In genomic region chr12:106137456-106138278, GRCh38 we compare ENCODE assay signal across 8 cellular contexts. TPM values are rescaled to one million over a fixed set of nuclear protein-coding genes. Genes with fewer than 3 reads are reported as not detected.
DNase-seq lines count a peak whose midpoint lies in the region; ATAC-seq and TF ChIP-seq lines count a peak whose summit lies in the region.

No MANE protein-coding gene starts in this region.

- H3K23ac ChIP-seq in trophoblast cell (ENCODE audit: low read length), result no peak overlapping the region

- H3K79me2 ChIP-seq in trophoblast cell (ENCODE audit: control insufficient read depth, insufficient read depth, low read length, poor library complexity), result peaks cover 53% of the 10 kb centered on the region

- no peak overlapping the region for H3K27ac ChIP-seq in SJCRH30
- H3K27ac ChIP-seq in trophoblast cell (ENCODE audit: low read depth, low read length), result peak overlapping the region; percentile 100

- H3K27me3 ChIP-seq in SJCRH30 (no peaks in the 10 kb centered on the region), trophoblast cell (ENCODE audit: insufficient read depth, low read length) (no peaks in the 10 kb centered on the region)

- no CpG with 5 or more reads among the region's 15 CpGs for WGBS in trophoblast cell (ENCODE audit: extremely low coverage, insufficient coverage, insufficient read length)

- no peak for TF ChIP-seq CTCF in fibroblast of pulmonary artery (IDR thresholded peaks at IDR 0.05; ENCODE audit: low read length, missing control alignments)

- H2AK5ac ChIP-seq in trophoblast cell (ENCODE audit: low read length), result peak overlapping the region; percentile 37

- peak overlapping the region; percentile 90 for H3K9ac ChIP-seq in trophoblast cell (ENCODE audit: low read length)

- peak overlapping the region; percentile 81 for H4K12ac ChIP-seq in trophoblast cell (ENCODE audit: low read depth, low read length)

- peak overlapping the region; percentile 28 for H2AFZ ChIP-seq in trophoblast cell (ENCODE audit: insufficient read depth, low read length, poor library complexity)

- no peak overlapping the region for H2BK12ac ChIP-seq in trophoblast cell (ENCODE audit: low read length)

- H3K4me1 ChIP-seq in SJCRH30, result peaks cover 12% of the 10 kb centered on the region
- H3K4me1 ChIP-seq in trophoblast cell (ENCODE audit: control insufficient read depth in 1 of 2, insufficient read depth in 2 of 2, low read length in 2 of 2), result peaks cover 14 to 26% of the 10 kb centered on the region in 2 experiments

- peak overlapping the region; percentile 95 for H4K8ac ChIP-seq in trophoblast cell (ENCODE audit: low read depth, low read length)

- peak overlapping the region; percentile 91 for H3K4me2 ChIP-seq in trophoblast cell (ENCODE audit: low read length)

- H4K91ac ChIP-seq in trophoblast cell (ENCODE audit: low read depth, low read length), result peak overlapping the region; percentile 99

- peaks cover 48% of the 10 kb centered on the region for H3K79me1 ChIP-seq in trophoblast cell (ENCODE audit: low read length)

- H3K4ac ChIP-seq in trophoblast cell (ENCODE audit: low read depth, low read length), result peak overlapping the region; percentile 100

- H3K14ac ChIP-seq in trophoblast cell (ENCODE audit: low read length), result peak overlapping the region; percentile 99

- peak overlapping the region; percentile 100 for H2BK5ac ChIP-seq in trophoblast cell (ENCODE audit: low read depth, low read length, poor library complexity)

- no peaks in the 10 kb centered on the region for H3K9me3 ChIP-seq in SJCRH30 (replicated peaks)
- H3K9me3 ChIP-seq in trophoblast cell (ENCODE audit: insufficient read depth, low read depth, low read length), result no peaks in the 10 kb centered on the region

- no peaks in the 10 kb centered on the region for H3K36me3 ChIP-seq in SJCRH30
- H3K36me3 ChIP-seq in trophoblast cell (ENCODE audit: control insufficient read depth in 1 of 2, insufficient read depth in 2 of 2, low read length in 2 of 2), result peaks cover 2 to 5% of the 10 kb centered on the region in 2 experiments

- no peak for ATAC-seq in GM19324 (IDR thresholded peaks at IDR 0.05; ENCODE audit: low FRiP score, unreplicated experiment)
- ATAC-seq in esophagus mucosa, result no peak

- H3K4me3 ChIP-seq in SJCRH30, result peak overlapping the region; percentile 65
- H3K4me3 ChIP-seq in fibroblast of pulmonary artery (replicated peaks; ENCODE audit: low read depth, low read length), result peak overlapping the region; percentile 80
- H3K4me3 ChIP-seq in trophoblast cell (ENCODE audit: low read depth, low read length), result peak overlapping the region; percentile 98

- peak overlapping the region; percentile 100 for H3K18ac ChIP-seq in trophoblast cell (ENCODE audit: low read length)

- DNase-seq in DMS114 treated with DMSO at 0.1 percent for 48 hours (lab: John Stamatoyannopoulos, UW; ENCODE audit: unreplicated experiment) (peak; percentile 11), SJCRH30 (no peak), fibroblast of pulmonary artery (ENCODE audit: low read depth) (no peak), trophoblast cell (no peak), SHP77 (lab: John Stamatoyannopoulos, UW) (no peak)
- DNase-seq in stimulated activated CD4-positive, alpha-beta T cell treated with anti-CD3 and anti-CD28 coated beads, Interleukin-4, amount 100 ng/mL, for 24 hours, result no peak

- H2BK120ac ChIP-seq in trophoblast cell (ENCODE audit: insufficient read depth, low read length, poor library complexity), result peak overlapping the region; percentile 94

RNA-seq across cellular contexts. Expression of gene NUAK1, which starts 1.1 kb away (rescaled TPM):
- total RNA-seq in SJCRH30 (2014; rRNA removed; shearing (Covaris generic)), result 4.0 and 4.4 TPM in 2 replicates
- polyA plus RNA-seq in trophoblast cell (2013), result 34.0 and 34.8 TPM in 2 replicates
- 1.7 TPM for total RNA-seq in esophagus mucosa
